In the genomic region with DNA sequence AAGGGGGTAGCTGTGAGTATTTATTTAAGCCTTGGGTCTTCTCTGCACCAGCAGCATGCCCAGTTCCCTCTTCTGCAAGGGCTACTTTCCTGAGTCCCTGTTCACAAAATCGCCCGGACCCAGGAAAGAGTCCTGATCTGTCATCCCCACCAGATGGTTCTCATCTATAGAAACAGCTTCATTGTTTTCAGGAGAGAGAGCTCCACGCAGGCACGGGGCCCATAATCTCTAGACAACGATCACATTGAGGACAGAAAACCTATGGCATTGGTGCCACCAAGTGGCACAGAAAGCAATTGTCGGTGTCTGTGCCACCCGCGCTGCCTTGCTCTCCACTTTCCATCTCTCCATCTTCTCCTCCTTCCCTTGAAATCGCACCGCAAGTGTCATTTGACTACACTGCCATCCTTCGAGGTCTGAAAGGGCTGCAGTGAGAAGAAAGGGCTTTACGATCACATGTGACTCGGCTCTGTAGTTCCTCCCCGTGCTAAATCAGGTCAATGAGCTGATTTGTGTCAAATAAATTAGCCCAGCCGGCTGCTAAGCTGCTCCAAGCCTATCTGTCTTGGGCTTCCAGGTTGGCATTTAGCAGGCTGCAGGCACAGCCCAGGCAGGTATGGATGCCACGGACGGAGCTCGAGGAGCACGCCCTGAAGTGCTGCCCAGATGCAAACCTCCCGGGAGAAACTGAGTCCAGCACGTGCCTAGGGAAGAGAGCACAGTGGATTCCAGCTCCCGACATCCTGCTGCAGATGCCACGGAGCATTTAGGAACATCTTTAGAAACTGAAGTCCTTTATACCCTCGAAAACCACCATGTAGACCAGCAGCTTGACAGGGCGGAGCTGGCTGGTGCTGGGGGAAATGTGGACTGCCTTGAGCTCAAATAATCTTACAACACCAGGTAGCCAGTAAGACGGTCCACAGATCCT, we compare ENCODE assay signal across 7 cellular contexts. TPM values are rescaled to one million over a fixed set of nuclear protein-coding genes. Genes with fewer than 3 reads are reported as not detected.
DNase-seq lines count a peak whose midpoint lies in the region; ATAC-seq, FAIRE-seq and TF ChIP-seq lines count a peak whose summit lies in the region.

No MANE protein-coding gene starts in this region.

- TF ChIP-seq CTCF in SU-DHL-6 (IDR thresholded peaks at IDR 0.05; ENCODE audit: insufficient read depth, low read length, poor library complexity, severe bottlenecking) (peak; percentile 51), gastrocnemius medialis (IDR thresholded peaks at IDR 0.05 in 4 of 5, conservative IDR thresholded peaks at IDR 0.05 in 1 of 5) (peak; percentile 25 to 63 (median 39))

- no peaks in the 10 kb centered on the region for H4K20me1 ChIP-seq in SU-DHL-6 (ENCODE audit: low read depth, low read length)

- H3K79me2 ChIP-seq in SU-DHL-6 (ENCODE audit: insufficient read depth, low read length) = no peaks in the 10 kb centered on the region

- H3K36me3 ChIP-seq in SU-DHL-6 (ENCODE audit: low read length) = no peaks in the 10 kb centered on the region
- no peaks in the 10 kb centered on the region for H3K36me3 ChIP-seq in gastrocnemius medialis

- TF ChIP-seq POLR2A in GM12892 (IDR thresholded peaks at IDR 0.05; ENCODE audit: low read depth, low read length) (no peak), gastrocnemius medialis (IDR thresholded peaks at IDR 0.05) (no peak)

- H3K4me1 ChIP-seq in gastrocnemius medialis = peaks cover 15 to 23% of the 10 kb centered on the region in 2 donors

- FAIRE-seq in GM12892 (lab: Jason Lieb, UNC) = peak; percentile 85

- H3K9ac ChIP-seq in SU-DHL-6 (ENCODE audit: low read length) = peak overlapping the region; percentile 26; the same call in 1 of the 2 replicates

- H3K27me3 ChIP-seq in SU-DHL-6 (ENCODE audit: low read length) (no peaks in the 10 kb centered on the region), gastrocnemius medialis (no peaks in the 10 kb centered on the region)

- H3K4me2 ChIP-seq in SU-DHL-6 (ENCODE audit: low read depth, low read length, poor library complexity, severe bottlenecking) = peak overlapping the region; percentile 43

- DNase-seq in GM12892 (ENCODE audit: insufficient read length) (no peak), NCI-H1417 (lab: John Stamatoyannopoulos, UW) (peak; percentile 85 to 93 (median 87)), amygdala (lab: John Stamatoyannopoulos, UW) (peak in 53 of 56 donors; percentile 30 to 94 (median 75)), left ventricle myocardium superior (peak; percentile 60), gastrocnemius medialis (peak in 1 of 2 donors; percentile 33)

- H3K9me2 ChIP-seq in SU-DHL-6 (replicated peaks; ENCODE audit: insufficient read depth, low read length) = no peaks in the 10 kb centered on the region

- peaks cover 32% of the 10 kb centered on the region for H3F3A ChIP-seq in SU-DHL-6 (ENCODE audit: insufficient read depth)

- peak overlapping the region; percentile 28 for H2AFZ ChIP-seq in SU-DHL-6 (ENCODE audit: low read depth, low read length, severe bottlenecking)

- H3K9me3 ChIP-seq in SU-DHL-6 (ENCODE audit: insufficient read depth, low read length) (no peaks in the 10 kb centered on the region), gastrocnemius medialis (no peaks in the 10 kb centered on the region)

- in situ Hi-C loops in gastrocnemius medialis (cut with MboI; ENCODE audit: low sequenced_read_pairs in 4 of 4) = loop anchor here (10.0 to 25.0 kb wide), 5 partner anchors 246 to 722 kb away; no protein-coding TSS in a partner anchor

- intact Hi-C loops in left ventricle myocardium superior (cut with micrococcal nuclease) = loop anchor here (10.0 kb wide), 1 partner anchor 694 kb away; no protein-coding TSS in a partner anchor
- intact Hi-C loops in gastrocnemius medialis (cut with DNase I; ENCODE audit: low total_unique reads) = loop anchor here (5.0 to 10.0 kb wide), 3 partner anchors 316 to 712 kb away; no protein-coding TSS in a partner anchor

- peak; percentile 83 for ATAC-seq in left ventricle myocardium superior
- peak; percentile 82 to 88 for ATAC-seq in gastrocnemius medialis
- ATAC-seq in HG03378 (IDR thresholded peaks at IDR 0.05; ENCODE audit: unreplicated experiment) = no peak

- H3K27ac ChIP-seq in SU-DHL-6 (ENCODE audit: low read depth, low read length) (peak overlapping the region; percentile 87), gastrocnemius medialis (no peak overlapping the region)

- no peak overlapping the region for H3K4me3 ChIP-seq in SU-DHL-6 (ENCODE audit: insufficient read depth, low read length, poor library complexity, severe bottlenecking)
- H3K4me3 ChIP-seq in gastrocnemius medialis = peak overlapping the region in 2 of 4 donors; percentile 3 to 4

RNA-seq across cellular contexts. Expression of a gene that starts 28.8 kb away (rescaled TPM):
- 9.1 TPM for polyA plus RNA-seq in GM12892 (2012; ENCODE audit: missing spikeins)
- total RNA-seq in left ventricle myocardium superior (9.2 TPM), gastrocnemius medialis (10 to 100 TPM in 1 of 4 donors, 1 to 10 TPM in 3; 3.5 to 11.0 (median 8.2) TPM)

RNA-seq across cellular contexts. Expression of a gene that starts 29.0 kb away (rescaled TPM):
- polyA plus RNA-seq in GM12892 (2012; ENCODE audit: missing spikeins) = 5.2 TPM
- total RNA-seq in left ventricle myocardium superior (0.45 TPM), gastrocnemius medialis (under 1 TPM in 1 of 4 donors, not detected in 3; 0.55 TPM)
